11 cellular contexts compared by ENCODE assay signal in the genomic region with DNA sequence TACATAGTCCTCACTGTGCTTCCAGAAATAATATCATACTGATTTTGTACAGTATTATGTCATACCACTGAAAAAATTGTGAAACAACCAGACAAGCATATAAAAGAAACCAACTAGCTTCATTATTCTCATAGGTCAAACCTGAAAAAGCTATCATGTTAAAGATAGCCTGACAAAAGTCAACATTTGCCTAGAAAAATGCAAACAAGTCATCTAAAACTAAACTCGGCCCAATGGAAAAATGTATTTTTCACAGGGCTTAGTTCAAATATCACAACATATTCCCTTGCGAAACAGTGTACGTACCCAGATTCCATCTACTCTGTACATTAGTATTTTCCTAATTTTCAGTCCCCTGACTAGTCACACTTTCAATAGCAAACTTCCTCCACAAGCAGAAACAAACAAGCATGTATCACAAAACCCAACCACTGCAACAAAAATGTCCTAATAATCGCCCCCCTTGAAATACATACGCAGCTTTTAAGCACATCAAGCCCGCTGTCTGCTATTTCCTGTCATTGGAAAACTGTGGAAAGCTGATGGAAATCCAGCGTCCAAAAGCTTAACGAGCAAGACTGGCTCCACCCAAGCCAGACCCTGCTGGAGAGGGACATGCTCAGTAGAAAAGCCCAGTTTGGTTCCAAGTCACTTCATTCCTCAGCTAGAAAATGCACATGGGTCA.
A peak's percentile ranks its signal among the peaks of the same experiment; 100 is the strongest.
DNase-seq lines count a peak whose midpoint lies in the region; ATAC-seq, FAIRE-seq and TF ChIP-seq lines count a peak whose summit lies in the region.
"Had no signal": no experiment of that assay in that cellular context is flagged by ENCODE, and none has a peak within 500 bp of the region (broad histone marks: within the 10 kb centered on the region; RNA-seq: fewer than 3 reads in every experiment).

No MANE protein-coding gene starts in this region.

- no peak overlapping the region for H3K4me3 Mint-ChIP-seq in activated CD8-positive, alpha-beta T cell treated with anti-CD3 and anti-CD28 coated beads, Interleukin-2, amount 10 ng/mL, durations not matched to agents 7 days and 5 days

- intact Hi-C loops in esophagus muscularis mucosa (cut with DNase I) = loop anchor here (5.0 to 10.0 kb wide), 2 partner anchors 42 to 95 kb away; partner anchors contain the start of gene EPB41L2
- intact Hi-C loops in transverse colon (cut with DNase I; ENCODE audit: low total_unique reads) = no loop called here

- H3K27ac Mint-ChIP-seq in activated CD8-positive, alpha-beta T cell treated with anti-CD3 and anti-CD28 coated beads, Interleukin-2, amount 10 ng/mL, durations not matched to agents 7 days and 5 days = no peak overlapping the region

- no peak overlapping the region for H3K9ac ChIP-seq in mesendoderm (ENCODE audit: low read length)

- TF ChIP-seq POLR2A in esophagus muscularis mucosa (IDR thresholded peaks at IDR 0.05; ENCODE audit: low read depth) (no peak), transverse colon (IDR thresholded peaks at IDR 0.05) (peak; percentile 22), H54 (IDR thresholded peaks at IDR 0.05; ENCODE audit: low read depth, low read length) (no peak)

- H3K27me3 ChIP-seq in esophagus muscularis mucosa = no peaks in the 10 kb centered on the region
- no peaks in the 10 kb centered on the region for H3K27me3 ChIP-seq in mesendoderm (ENCODE audit: insufficient read depth, low read length, poor library complexity)
- H3K27me3 ChIP-seq in transverse colon = no peaks in the 10 kb centered on the region

- H3K4me3 ChIP-seq in esophagus muscularis mucosa (peak overlapping the region; percentile 38 to 60 (median 48)), mesendoderm (ENCODE audit: low read length) (no peak overlapping the region), transverse colon (peak overlapping the region in 2 of 4 donors; percentile 4 to 18)

- H4K5ac ChIP-seq in mesendoderm (ENCODE audit: low read length) = no peak overlapping the region

- H2BK120ac ChIP-seq in mesendoderm (ENCODE audit: low read depth, low read length) = no peak overlapping the region

- WGBS in esophagus muscularis mucosa = 32% methylated on average over 8 of the region's 8 CpGs
- WGBS in mesendoderm (ENCODE audit: extremely low coverage, insufficient coverage, low lambda C conversion rate) = no CpG with 5 or more reads among the region's 8 CpGs
- WGBS in transverse colon (ENCODE audit: low coverage in 1 of 2), 2 donors = 71 to 87% methylated on average over 4 to 8 of the region's 8 CpGs

- CTCF ChIA-PET in activated CD8-positive, alpha-beta T cell treated with anti-CD3 and anti-CD28 coated beads, Interleukin-2, amount 10 ng/mL, durations not matched to agents 7 days and 5 days (lab: Charles Lee) = no interaction called here

- no peak overlapping the region for H2BK5ac ChIP-seq in mesendoderm (ENCODE audit: low read length)

- H3K27me3 Mint-ChIP-seq in activated CD8-positive, alpha-beta T cell treated with anti-CD3 and anti-CD28 coated beads, Interleukin-2, amount 10 ng/mL, durations not matched to agents 7 days and 5 days (ENCODE audit: low read depth) = no peaks in the 10 kb centered on the region
- H3K27me3 Mint-ChIP-seq: progenitor cell of endocrine pancreas had no signal

- peak; percentile 69 for DNase-seq in LHCN-M2 (ENCODE audit: low read depth)
- DNase-seq in esophagus muscularis mucosa (ENCODE audit: extremely low spot score) = no peak
- no peak for DNase-seq in mesendoderm
- no peak for DNase-seq in transverse colon
- no peak for DNase-seq in 8988T
- no peak for DNase-seq in H54 (ENCODE audit: insufficient read length, low spot score)
- DNase-seq in activated CD8-positive, alpha-beta T cell treated with anti-CD3 and anti-CD28 coated beads, Interleukin-2, amount 10 ng/mL, durations not matched to agents 7 days and 5 days = no peak
- DNase-seq in NCI-H2171 (lab: John Stamatoyannopoulos, UW) = no peak
- DNase-seq: activated naive CD4-positive, alpha-beta T cell had no signal

- no peak overlapping the region for H3K4me2 ChIP-seq in mesendoderm (ENCODE audit: low read length)

- H2BK15ac ChIP-seq in mesendoderm (replicated peaks; ENCODE audit: low read depth) = no peak overlapping the region

- no peaks in the 10 kb centered on the region for H3K9me3 ChIP-seq in esophagus muscularis mucosa
- H3K9me3 ChIP-seq in transverse colon = no peaks in the 10 kb centered on the region

- H3K79me1 ChIP-seq in mesendoderm (ENCODE audit: low read length) = peaks cover 15% of the 10 kb centered on the region

- no peak overlapping the region for H3K23ac ChIP-seq in mesendoderm (ENCODE audit: low read length)

- H3K9me3 Mint-ChIP-seq in activated CD8-positive, alpha-beta T cell treated with anti-CD3 and anti-CD28 coated beads, Interleukin-2, amount 10 ng/mL, durations not matched to agents 7 days and 5 days (ENCODE audit: insufficient read depth) = no peaks in the 10 kb centered on the region

- H3K4me1 Mint-ChIP-seq in activated CD8-positive, alpha-beta T cell treated with anti-CD3 and anti-CD28 coated beads, Interleukin-2, amount 10 ng/mL, durations not matched to agents 7 days and 5 days (ENCODE audit: low read depth) = no peaks in the 10 kb centered on the region

- H2AK5ac ChIP-seq in mesendoderm (ENCODE audit: low read length) = no peak overlapping the region

- H3K4me1 ChIP-seq in esophagus muscularis mucosa = peaks cover 23 to 51% (median 36%) of the 10 kb centered on the region in 4 donors
- H3K4me1 ChIP-seq in mesendoderm (ENCODE audit: control insufficient read depth, low read depth, low read length) = peaks cover 12% of the 10 kb centered on the region
- peaks cover 0 to 31% (median 6%) of the 10 kb centered on the region in 4 donors for H3K4me1 ChIP-seq in transverse colon

- no peak overlapping the region for H4K8ac ChIP-seq in mesendoderm (ENCODE audit: low read depth, low read length)

- TF ChIP-seq EP300 in esophagus muscularis mucosa (IDR thresholded peaks at IDR 0.05) (no peak), transverse colon (IDR thresholded peaks at IDR 0.05; ENCODE audit: low read depth) (no peak)

- H3K27ac ChIP-seq in esophagus muscularis mucosa (replicated peaks in 1 of 4) (peak overlapping the region; percentile 53 to 68 (median 64)), mesendoderm (ENCODE audit: low read depth, low read length) (no peak overlapping the region), transverse colon (peak overlapping the region; percentile 42 to 71 (median 61))

- no peak for TF ChIP-seq CTCF in esophagus muscularis mucosa (IDR thresholded peaks at IDR 0.05)
- no peak for TF ChIP-seq CTCF in transverse colon (IDR thresholded peaks at IDR 0.05)

- H3K36me3 ChIP-seq in esophagus muscularis mucosa = no peaks in the 10 kb centered on the region
- H3K36me3 ChIP-seq in mesendoderm (ENCODE audit: control insufficient read depth, insufficient read depth, low read length) = no peaks in the 10 kb centered on the region
- no peaks in the 10 kb centered on the region for H3K36me3 ChIP-seq in transverse colon

- ATAC-seq in activated CD8-positive, alpha-beta T cell treated with anti-CD3 and anti-CD28 coated beads, Interleukin-2, amount 10 ng/mL, durations not matched to agents 7 days and 5 days = no peak

- in situ Hi-C loops in transverse colon (cut with MboI; ENCODE audit: low pct_ligation_motif_present in 1 of 4, low pct_unique_long_range_greater_than_20kb in 1 of 4, low sequenced_read_pairs in 3 of 4) = no loop called here

- POLR2A ChIA-PET in activated CD8-positive, alpha-beta T cell treated with anti-CD3 and anti-CD28 coated beads, Interleukin-2, amount 10 ng/mL, durations not matched to agents 7 days and 5 days (lab: Charles Lee) = no interaction called here

- no peak overlapping the region for H3K4ac ChIP-seq in mesendoderm (ENCODE audit: low read depth, low read length)

- H3K79me2 ChIP-seq in mesendoderm (ENCODE audit: control insufficient read depth, insufficient read depth, low read length) = peaks cover 20% of the 10 kb centered on the region

- FAIRE-seq in H54 (lab: Jason Lieb, UNC) = no peak
- FAIRE-seq: TTC549 had no signal

- no peak overlapping the region for H3K56ac ChIP-seq in mesendoderm (ENCODE audit: low read length)

- H3K18ac ChIP-seq in mesendoderm (ENCODE audit: low read length) = peak overlapping the region; percentile 68

- no peaks in the 10 kb centered on the region for H3K36me3 Mint-ChIP-seq in activated CD8-positive, alpha-beta T cell treated with anti-CD3 and anti-CD28 coated beads, Interleukin-2, amount 10 ng/mL, durations not matched to agents 7 days and 5 days (ENCODE audit: low read depth)
